ENCODE assay signal across 21 cellular contexts in genomic region chr1:202171292-202172014, GRCh38. TPM values are rescaled to one million over a fixed set of nuclear protein-coding genes. Genes with fewer than 3 reads are reported as not detected.
"Had no signal": no experiment of that assay in that cellular context is flagged by ENCODE, and none has a peak within 500 bp of the region (broad histone marks: within the 10 kb centered on the region; RNA-seq: fewer than 3 reads in every experiment).

No MANE protein-coding gene starts in this region.

- FAIRE-seq: islet of Langerhans had no signal

- H3K9me3 Mint-ChIP-seq: mesothelial cell of epicardium had no signal

- H3K36me3 ChIP-seq: brain microvascular endothelial cell, pancreas, thyroid gland had no signal

- H3K4me3 ChIP-seq: pancreas, smooth muscle cell, thyroid gland had no signal

- H3K27me3 ChIP-seq: brain microvascular endothelial cell, pancreas, thyroid gland had no signal

- DNase-seq: activated CD4-positive, alpha-beta T cell treated with anti-CD3 and anti-CD28 coated beads, Interleukin-2, amount 50 U/mL, for 1 hour; activated CD4-positive, CD25-positive, alpha-beta regulatory T cell; activated naive CD4-positive, alpha-beta T cell; brain microvascular endothelial cell; central memory CD4-positive, alpha-beta T cell; foreskin melanocyte; glutamatergic neuron; hippocampal formation; left colon; stimulated activated CD4-positive, alpha-beta T cell treated with anti-CD3 and anti-CD28 coated beads, Interleukin-4, amount 100 ng/mL, for 1 hour; T-helper 9 cell; thyroid gland had no signal

- H3K9me3 ChIP-seq: pancreas, thyroid gland had no signal

- H3K27ac ChIP-seq: brain microvascular endothelial cell, pancreas, thyroid gland had no signal

- H3K4me1 ChIP-seq: pancreas had no signal

- H3K4me3 Mint-ChIP-seq: mesothelial cell of epicardium had no signal

- H3K4me2 ChIP-seq: smooth muscle cell had no signal

- H3K36me3 Mint-ChIP-seq: mesothelial cell of epicardium had no signal

- H3K27ac Mint-ChIP-seq: mesothelial cell of epicardium had no signal

- ATAC-seq: left colon, sciatic nerve had no signal

RNA-seq across cellular contexts. Expression of gene PTPN7, which starts 11.1 kb away (rescaled TPM):
- total RNA-seq: lung microvascular endothelial cell, smooth muscle cell had no signal
- polyA plus RNA-seq: smooth muscle cell had no signal

RNA-seq across cellular contexts. Expression of gene LGR6, which starts 22.1 kb away (rescaled TPM):
- total RNA-seq: epithelial cell of proximal tubule, lung microvascular endothelial cell, subcutaneous adipose tissue had no signal

RNA-seq across cellular contexts. Expression of gene GPR37L1, which starts 48.7 kb away (rescaled TPM):
- total RNA-seq: smooth muscle cell had no signal
- polyA plus RNA-seq: aorta, smooth muscle cell had no signal
